Comparison of ENCODE assay signal across 15 cellular contexts in genomic region chr10:71705582-71705981, GRCh38.
"Had no signal": no experiment of that assay in that cellular context is flagged by ENCODE, and none has a peak within 500 bp of the region (broad histone marks: within the 10 kb centered on the region; RNA-seq: fewer than 3 reads in every experiment).

No MANE protein-coding gene starts in this region.

- H3K36me3 ChIP-seq: lower lobe of right lung, right atrium auricular region had no signal

- H3K27me3 ChIP-seq: right atrium auricular region had no signal

- H3K27ac Mint-ChIP-seq: activated naive CD4-positive, alpha-beta T cell treated with anti-CD3 and anti-CD28 coated beads, Interleukin-2, amount 10 ng/mL, durations not matched to agents 7 days and 5 days; activated T-helper 2 cell treated with anti-CD3 and anti-CD28 coated beads, Interferon-gamma antibody, Interleukin-2, Interleukin-4, amounts not matched to agents 10 μg/mL and 5 μg/mL and 100 μg/mL, durations not matched to agents 14 hours and 24 hours and 36 hours; effector memory CD8-positive, alpha-beta T cell; type B pancreatic cell had no signal

- H3K9ac ChIP-seq: parathyroid adenoma had no signal

- H3K4me1 ChIP-seq: parathyroid adenoma had no signal

- H3K9me3 Mint-ChIP-seq: activated naive CD4-positive, alpha-beta T cell treated with anti-CD3 and anti-CD28 coated beads, Interleukin-2, amount 10 ng/mL, durations not matched to agents 7 days and 5 days; activated T-helper 2 cell treated with anti-CD3 and anti-CD28 coated beads, Interferon-gamma antibody, Interleukin-2, Interleukin-4, amounts not matched to agents 10 μg/mL and 5 μg/mL and 100 μg/mL, durations not matched to agents 14 hours and 24 hours and 36 hours; effector memory CD8-positive, alpha-beta T cell; naive B cell; type B pancreatic cell had no signal

- H3K4me3 ChIP-seq: lower lobe of right lung, right atrium auricular region had no signal

- H3K27ac ChIP-seq: lower lobe of right lung, parathyroid adenoma, right atrium auricular region had no signal

- ATAC-seq: effector memory CD8-positive, alpha-beta T cell; lower lobe of right lung had no signal

- H3K36me3 Mint-ChIP-seq: activated naive CD4-positive, alpha-beta T cell treated with anti-CD3 and anti-CD28 coated beads, Interleukin-2, amount 10 ng/mL, durations not matched to agents 7 days and 5 days; naive B cell; type B pancreatic cell had no signal

- H3K27me3 Mint-ChIP-seq: effector memory CD8-positive, alpha-beta T cell; type B pancreatic cell had no signal

- H3K4me3 Mint-ChIP-seq: activated naive CD4-positive, alpha-beta T cell treated with anti-CD3 and anti-CD28 coated beads, Interleukin-2, amount 10 ng/mL, durations not matched to agents 7 days and 5 days; effector memory CD8-positive, alpha-beta T cell; naive B cell; type B pancreatic cell had no signal

- H3K9me3 ChIP-seq: lower lobe of right lung, right atrium auricular region had no signal

- DNase-seq: activated naive CD4-positive, alpha-beta T cell treated with anti-CD3 and anti-CD28 coated beads, Interleukin-2, amount 10 ng/mL, durations not matched to agents 7 days and 5 days; activated T-cell treated with anti-CD3 and anti-CD28 coated beads for 4 hours; central memory CD4-positive, alpha-beta T cell; cortex of kidney; effector memory CD8-positive, alpha-beta T cell; erythroblast; lower lobe of right lung; midbrain; naive B cell; stimulated activated naive CD4-positive, alpha-beta T cell treated with Interleukin-2 at 50 U/mL for 16 hours; T1000 had no signal
